Comparison of ENCODE assay signal across 8 cellular contexts in the genomic region with DNA sequence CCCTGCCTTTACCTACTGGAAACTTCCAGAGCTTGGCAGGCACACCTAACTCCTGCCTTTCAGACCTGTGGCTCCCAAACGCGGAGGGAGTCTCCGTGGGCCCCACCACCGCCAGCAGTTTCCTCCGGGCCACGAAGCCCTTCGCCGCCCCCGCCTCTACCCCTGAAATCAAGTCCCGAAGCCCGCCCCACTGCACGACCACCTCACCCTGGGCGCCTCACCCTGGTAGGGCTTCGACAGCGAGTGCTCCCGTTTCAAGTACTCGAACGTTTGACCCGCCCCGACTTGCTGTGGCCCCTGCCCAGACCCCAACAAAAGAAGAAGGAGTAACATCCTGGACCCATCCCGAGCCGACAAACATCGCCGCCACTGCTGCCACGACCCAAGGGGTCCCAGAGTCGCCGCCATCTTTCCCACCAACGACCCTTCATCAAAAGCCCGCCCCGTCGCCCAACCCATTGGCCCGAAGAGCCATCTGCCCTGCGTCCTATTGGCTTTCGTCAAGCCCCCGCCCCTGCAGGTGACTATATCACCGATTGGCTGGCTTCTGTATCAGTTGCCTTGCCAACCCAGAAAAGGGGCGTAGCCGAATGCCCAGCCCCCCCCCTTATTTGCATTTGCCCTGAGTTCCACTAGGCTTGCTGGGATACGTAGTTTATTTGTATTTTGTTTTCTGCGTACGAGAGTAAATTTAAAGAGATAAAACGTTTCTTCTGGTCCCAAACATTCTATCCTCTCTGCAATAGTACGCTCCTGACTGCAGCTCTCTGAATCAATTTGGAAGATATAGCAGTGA. TPM values are rescaled to one million over a fixed set of nuclear protein-coding genes. Genes with fewer than 3 reads are reported as not detected.
DNase-seq lines count a peak whose midpoint lies in the region; ATAC-seq lines count a peak whose summit lies in the region.

A gene with protein sequence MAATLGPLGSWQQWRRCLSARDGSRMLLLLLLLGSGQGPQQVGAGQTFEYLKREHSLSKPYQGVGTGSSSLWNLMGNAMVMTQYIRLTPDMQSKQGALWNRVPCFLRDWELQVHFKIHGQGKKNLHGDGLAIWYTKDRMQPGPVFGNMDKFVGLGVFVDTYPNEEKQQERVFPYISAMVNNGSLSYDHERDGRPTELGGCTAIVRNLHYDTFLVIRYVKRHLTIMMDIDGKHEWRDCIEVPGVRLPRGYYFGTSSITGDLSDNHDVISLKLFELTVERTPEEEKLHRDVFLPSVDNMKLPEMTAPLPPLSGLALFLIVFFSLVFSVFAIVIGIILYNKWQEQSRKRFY (minus strand): TSS at position 432 of the 796 bp plus-strand sequence. CDS start 24 bp downstream, at position 408.

- H3K4me3 Mint-ChIP-seq in CD8-positive, alpha-beta memory T cell: peak within 1 kb of the TSS; percentile 92 to 98 (median 96)

- peaks cover 32 to 53% (median 41%) of the 10 kb centered on the region in 3 donors for H3K4me1 Mint-ChIP-seq in CD8-positive, alpha-beta memory T cell

- H3K4me3 ChIP-seq in CD8-positive, alpha-beta memory T cell (ENCODE audit: low read length): peak within 1 kb of the TSS; percentile 56
- peak within 1 kb of the TSS; percentile 89 for H3K4me3 ChIP-seq in effector memory CD4-positive, alpha-beta T cell (ENCODE audit: insufficient read depth, low read depth, low read length, poor library complexity, severe bottlenecking)

- DNase-seq in CD8-positive, alpha-beta memory T cell: peak; percentile 91 to 99 (median 96)
- peak; percentile 100 for DNase-seq in HS-5 (ENCODE audit: low read depth)
- peak; percentile 96 for DNase-seq in NK-92 treated with Interleukin-12 subunit alpha and Interleukin-12 subunit beta, amount 100 ng/mL, for 24 hours (lab: John Stamatoyannopoulos, UW)
- DNase-seq in activated CD8-positive, alpha-beta memory T cell treated with anti-CD3 and anti-CD28 coated beads for 4 hours (ENCODE audit: low read depth in 2 of 2): peak; percentile 88 to 97
- peak; percentile 90 to 97 (median 97) for DNase-seq in effector memory CD4-positive, alpha-beta T cell
- peak; percentile 99 for DNase-seq in medulla oblongata (ENCODE audit: extremely low spot score)
- DNase-seq in stimulated activated CD8-positive, alpha-beta memory T cell treated with anti-CD3 and anti-CD28 coated beads, Interleukin-12 subunit alpha, Interleukin-12 subunit beta, amount 100 ng/mL, for 1 hour (ENCODE audit: low read depth): peak; percentile 97

- H3K9me3 ChIP-seq in CD8-positive, alpha-beta memory T cell (ENCODE audit: low read length): no peaks in the 10 kb centered on the region
- H3K9me3 ChIP-seq in effector memory CD4-positive, alpha-beta T cell (ENCODE audit: control insufficient read depth, low read length): no peaks in the 10 kb centered on the region

- H3K27me3 ChIP-seq in CD8-positive, alpha-beta memory T cell (ENCODE audit: insufficient read depth, low read length, poor library complexity, severe bottlenecking): no peaks in the 10 kb centered on the region
- no peaks in the 10 kb centered on the region for H3K27me3 ChIP-seq in effector memory CD4-positive, alpha-beta T cell (replicated peaks; ENCODE audit: control insufficient read depth, insufficient read depth, low read length, poor library complexity, severe bottlenecking)

- H3K27me3 Mint-ChIP-seq in CD8-positive, alpha-beta memory T cell: peaks cover 0 to 1% of the 10 kb centered on the region in 2 donors

- ATAC-seq in GM19468 (IDR thresholded peaks at IDR 0.05; ENCODE audit: extremely low read depth, unreplicated experiment): peak; percentile 81

- H3K9me3 Mint-ChIP-seq in CD8-positive, alpha-beta memory T cell: no peaks in the 10 kb centered on the region

- H3K27ac ChIP-seq in CD8-positive, alpha-beta memory T cell (ENCODE audit: low read depth, low read length): peak within 1 kb of the TSS; percentile 82
- H3K27ac ChIP-seq in effector memory CD4-positive, alpha-beta T cell (ENCODE audit: insufficient read depth, low read length, poor library complexity, severe bottlenecking): peak within 1 kb of the TSS; percentile 70

- POLR2A ChIA-PET in CD8-positive, alpha-beta memory T cell (lab: Charles Lee): interaction anchor here (1.3 kb wide), 1 partner anchor 21 kb away, joined by 10 read pairs; a partner anchor contains a TSS

- peaks cover 0 to 28% (median 0%) of the 10 kb centered on the region in 3 donors for H3K36me3 Mint-ChIP-seq in CD8-positive, alpha-beta memory T cell

- peak within 1 kb of the TSS; percentile 80 to 100 (median 96) for H3K27ac Mint-ChIP-seq in CD8-positive, alpha-beta memory T cell

- H3K36me3 ChIP-seq in CD8-positive, alpha-beta memory T cell (ENCODE audit: insufficient read depth, low read length): no peaks in the 10 kb centered on the region
- no peaks in the 10 kb centered on the region for H3K36me3 ChIP-seq in effector memory CD4-positive, alpha-beta T cell (ENCODE audit: control insufficient read depth, insufficient read depth, low read length)

- CTCF ChIA-PET in CD8-positive, alpha-beta memory T cell (lab: Charles Lee): interaction anchor here (0.6 to 3.2 kb wide), 5 partner anchors 20 to 221 kb away, joined by 3 to 11 read pairs (median 3); a partner anchor contains a TSS

- peaks cover 11% of the 10 kb centered on the region for H3K4me1 ChIP-seq in CD8-positive, alpha-beta memory T cell (ENCODE audit: insufficient read depth, low read length)
- H3K4me1 ChIP-seq in effector memory CD4-positive, alpha-beta T cell (ENCODE audit: control insufficient read depth, insufficient read depth, low read length, poor library complexity, severe bottlenecking): peaks cover 14% of the 10 kb centered on the region

RNA-seq across cellular contexts. Expression of the gene that starts here (rescaled TPM):
- total RNA-seq in CD8-positive, alpha-beta memory T cell: 1 to 10 TPM; 9.4 to 9.9 TPM
- 25.9 TPM for polyA plus RNA-seq in CD8-positive, alpha-beta memory T cell

Comparison
In these comparisons a context has a peak if more than half of its experiments do, and no peak if none do; other contexts are left out.
1. Peak in every context shown above with its lines: DNase-seq, ATAC-seq, H3K4me3 ChIP-seq and H3K27ac ChIP-seq.